9 cellular contexts compared by ENCODE assay signal in the genomic region with DNA sequence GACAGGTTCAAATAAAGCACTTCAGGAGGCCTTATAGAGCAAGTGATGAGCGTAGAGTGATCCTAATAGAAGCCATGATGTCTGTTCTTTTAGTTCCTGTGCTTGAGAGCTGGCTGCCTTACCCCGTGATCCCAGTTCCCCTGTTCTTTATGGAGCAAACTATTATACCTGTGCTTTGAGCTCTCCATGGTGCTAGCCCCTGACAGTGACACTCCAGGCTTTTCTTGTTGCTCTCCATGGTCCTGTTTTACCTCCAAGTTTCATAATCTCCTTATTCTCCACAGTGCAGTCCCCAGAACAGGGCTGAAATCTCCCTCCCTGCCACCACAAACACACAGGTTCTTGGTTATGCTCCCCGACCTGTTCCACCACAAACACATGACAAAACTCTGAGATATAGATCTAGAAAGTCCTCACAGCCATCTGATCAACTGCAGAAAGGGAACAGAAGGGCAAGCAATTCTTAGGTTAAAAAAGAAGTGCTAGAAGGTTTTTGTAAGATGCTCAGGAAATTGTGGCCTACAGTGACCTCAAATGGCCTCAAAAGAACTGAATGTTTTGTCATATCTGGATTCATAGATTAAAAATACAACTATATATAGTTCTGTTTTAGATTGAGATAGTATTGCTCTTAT. TPM values are rescaled to one million over a fixed set of nuclear protein-coding genes. Genes with fewer than 3 reads are reported as not detected.
DNase-seq lines count a peak whose midpoint lies in the region; ATAC-seq and TF ChIP-seq lines count a peak whose summit lies in the region.
"Had no signal": no experiment of that assay in that cellular context is flagged by ENCODE, and none has a peak within 500 bp of the region (broad histone marks: within the 10 kb centered on the region; RNA-seq: fewer than 3 reads in every experiment).

No MANE protein-coding gene starts in this region.

- H3K27ac Mint-ChIP-seq in HFFc6 = no peak overlapping the region
- H3K27ac Mint-ChIP-seq in T-helper 2 cell treated with Interferon-gamma antibody and Interleukin-4, amounts not matched to agents 5 μg/mL and 100 μg/mL, for 36 hours = no peak overlapping the region

- no peak overlapping the region for H3K27ac ChIP-seq in stomach

- TF ChIP-seq POLR2A in stomach (IDR thresholded peaks at IDR 0.05) = no peak

- no peak for TF ChIP-seq CTCF in HFFc6 (IDR thresholded peaks at IDR 0.05)
- no peak for TF ChIP-seq CTCF in foreskin fibroblast (IDR thresholded peaks at IDR 0.05; ENCODE audit: low read depth, low read length)
- no peak for TF ChIP-seq CTCF in stomach (IDR thresholded peaks at IDR 0.05)

- no peaks in the 10 kb centered on the region for H3K36me3 Mint-ChIP-seq in HFFc6 (ENCODE audit: low read depth)
- no peaks in the 10 kb centered on the region for H3K36me3 Mint-ChIP-seq in T-helper 2 cell treated with Interferon-gamma antibody and Interleukin-4, amounts not matched to agents 5 μg/mL and 100 μg/mL, for 36 hours (ENCODE audit: low read depth)

- no peak for TF ChIP-seq EP300 in stomach (IDR thresholded peaks at IDR 0.05)

- peaks cover 0 to 9% (median 3%) of the 10 kb centered on the region in 4 donors for H3K4me1 ChIP-seq in stomach

- no peak for ATAC-seq in HG03460 (IDR thresholded peaks at IDR 0.05; ENCODE audit: unreplicated experiment)
- no peak for ATAC-seq in GM19455 (IDR thresholded peaks at IDR 0.05; ENCODE audit: unreplicated experiment)
- ATAC-seq in GM18861 (IDR thresholded peaks at IDR 0.05; ENCODE audit: unreplicated experiment) = no peak

- H3K4me1 Mint-ChIP-seq in HFFc6 (ENCODE audit: low read depth) = no peaks in the 10 kb centered on the region
- H3K4me1 Mint-ChIP-seq in T-helper 2 cell treated with Interferon-gamma antibody and Interleukin-4, amounts not matched to agents 5 μg/mL and 100 μg/mL, for 36 hours (ENCODE audit: low read depth) = peaks cover 2% of the 10 kb centered on the region

- no peak overlapping the region for H3K4me3 Mint-ChIP-seq in HFFc6
- no peak overlapping the region for H3K4me3 Mint-ChIP-seq in T-helper 2 cell treated with Interferon-gamma antibody and Interleukin-4, amounts not matched to agents 5 μg/mL and 100 μg/mL, for 36 hours
- H3K4me3 Mint-ChIP-seq: activated T-cell treated with anti-CD3 and anti-CD28 coated beads, Interleukin-2, amount 50 U/mL, for 4 hours had no signal

- no peaks in the 10 kb centered on the region for H3K36me3 ChIP-seq in stomach

- H3K4me3 ChIP-seq in foreskin fibroblast (ENCODE audit: low read depth in 1 of 2, low read length in 2 of 2) = no peak overlapping the region
- H3K4me3 ChIP-seq in stomach = no peak overlapping the region

- DNase-seq in AG20443 (ENCODE audit: low spot score) = peak; percentile 68
- peak; percentile 56 for DNase-seq in HFFc6
- DNase-seq in T-helper 2 cell treated with Interferon-gamma antibody and Interleukin-4, amounts not matched to agents 5 μg/mL and 100 μg/mL, for 36 hours (ENCODE audit: low spot score) = peak; percentile 6
- DNase-seq in foreskin fibroblast = peak; percentile 23 to 70
- peak; percentile 41 for DNase-seq in stomach
- DNase-seq: activated T-cell treated with anti-CD3 and anti-CD28 coated beads, Interleukin-2, amount 50 U/mL, for 4 hours had no signal

- intact Hi-C loops in stomach (cut with DNase I; ENCODE audit: low total_unique reads) = no loop called here

- WGBS in stomach, 5 donors = 7 to 23% (median 13%) methylated on average over 3 of the region's 3 CpGs

- peaks cover 4 to 44% (median 13%) of the 10 kb centered on the region in 3 donors for H3K27me3 ChIP-seq in stomach

- no peaks in the 10 kb centered on the region for H3K9me3 ChIP-seq in stomach

- no peaks in the 10 kb centered on the region for H3K9me3 Mint-ChIP-seq in HFFc6
- no peaks in the 10 kb centered on the region for H3K9me3 Mint-ChIP-seq in T-helper 2 cell treated with Interferon-gamma antibody and Interleukin-4, amounts not matched to agents 5 μg/mL and 100 μg/mL, for 36 hours

- H3K27me3 Mint-ChIP-seq in HFFc6 (ENCODE audit: insufficient read depth) = peaks cover 14% of the 10 kb centered on the region
- H3K27me3 Mint-ChIP-seq in T-helper 2 cell treated with Interferon-gamma antibody and Interleukin-4, amounts not matched to agents 5 μg/mL and 100 μg/mL, for 36 hours (ENCODE audit: low read depth) = peaks cover 24% of the 10 kb centered on the region

RNA-seq across cellular contexts. Expression of gene CADM3, which starts 6.0 kb away (rescaled TPM):
- under 1 TPM in 4 of 6 experiments, not detected in 2; 0.06 to 0.24 (median 0.17) TPM for total RNA-seq in HFFc6 (2021; fragmentation: NEBNext Ultra II Directional; extraction: Animal tissue kit (Norgen Biotek cat#: 25700))
- 10 to 100 TPM in 1 of 5 donors, 1 to 10 TPM in 4; 3.2 to 10.3 (median 7.8) TPM for total RNA-seq in stomach
- polyA plus RNA-seq in stomach = 1 to 10 TPM; 1.8 to 4.1 (median 2.9) TPM
- total RNA-seq: activated T-cell treated with anti-CD3 and anti-CD28 coated beads, Interleukin-2, amount 50 U/mL, for 4 hours had no signal

RNA-seq across cellular contexts. Expression of gene ACKR1, which starts 27.3 kb away (rescaled TPM):
- not detected for total RNA-seq in HFFc6 (2021; fragmentation: NEBNext Ultra II Directional; extraction: Animal tissue kit (Norgen Biotek cat#: 25700))
- 10 to 100 TPM in 3 of 5 donors, 1 to 10 TPM in 2; 4.3 to 23.2 (median 10.5) TPM for total RNA-seq in stomach
- 10 to 100 TPM in 2 of 3 donors, 1 to 10 TPM in 1; 6.8 to 41.3 (median 14.4) TPM for polyA plus RNA-seq in stomach

Comparison
In these comparisons a context has a peak if more than half of its experiments do, and no peak if none do; other contexts are left out.
1. DNase-seq: peak in every context shown above with its lines; median percentile 68 in AG20443; 56 in HFFc6; 46 in foreskin fibroblast; 41 in stomach; 6 in T-helper 2 cell treated with Interferon-gamma antibody and Interleukin-4, amounts not matched to agents 5 μg/mL and 100 μg/mL, for 36 hours.
2. RNA of gene ACKR1, which starts 27.3 kb away (total RNA-seq): 4.3 to 23.2 TPM in stomach; not detected in HFFc6; every median in the first group is over 4 times any median in the second.